ENCODE assay signal across 28 cellular contexts in genomic region chr3:166118049-166118448, GRCh38.
DNase-seq lines count a peak whose midpoint lies in the region; ATAC-seq, FAIRE-seq and TF ChIP-seq lines count a peak whose summit lies in the region.
"Had no signal": no experiment of that assay in that cellular context is flagged by ENCODE, and none has a peak within 500 bp of the region (broad histone marks: within the 10 kb centered on the region; RNA-seq: fewer than 3 reads in every experiment).

No MANE protein-coding gene starts in this region.

- intact Hi-C loops in mammary epithelial cell (cut with micrococcal nuclease) = no loop called here
- intact Hi-C loops in MCF 10A (cut with micrococcal nuclease) = no loop called here

- H3K4me2 ChIP-seq in mammary epithelial cell (ENCODE audit: insufficient read depth, low read depth, low read length) (no peak overlapping the region), A549 (no peak overlapping the region), OCI-LY3 (ENCODE audit: low read length) (no peak overlapping the region), SU-DHL-6 (ENCODE audit: low read depth, low read length, poor library complexity, severe bottlenecking) (no peak overlapping the region)
- H3K4me2 ChIP-seq: BLaER1 had no signal

- dilution Hi-C loops in mammary epithelial cell (cut with HindIII; ENCODE audit: low sequenced_read_pairs) = no loop called here

- TF ChIP-seq CTCF in mammary epithelial cell (conservative IDR thresholded peaks at IDR 0.05 in 1 of 2, IDR thresholded peaks at IDR 0.05 in 1 of 2; ENCODE audit: extremely low read depth in 1 of 2, insufficient read depth in 1 of 2, low read depth in 1 of 2, low read length in 2 of 2) (no peak), MCF 10A (IDR thresholded peaks at IDR 0.05; ENCODE audit: unreplicated experiment) (no peak), A549 (IDR thresholded peaks at IDR 0.05) (no peak), OCI-LY3 (IDR thresholded peaks at IDR 0.05; ENCODE audit: low read depth, low read length) (no peak), SU-DHL-6 (IDR thresholded peaks at IDR 0.05; ENCODE audit: insufficient read depth, low read length, poor library complexity, severe bottlenecking) (no peak)

- no peaks in the 10 kb centered on the region for H3K36me3 ChIP-seq in mammary epithelial cell (ENCODE audit: insufficient read depth, low read length)
- H3K36me3 ChIP-seq in OCI-LY3 (replicated peaks; ENCODE audit: low read depth, low read length) = no peaks in the 10 kb centered on the region
- 0 out of 2 replicates have a peak, but pooled peaks cover 3% of the 10 kb centered on the region for H3K36me3 ChIP-seq in SU-DHL-6 (ENCODE audit: low read length)
- H3K36me3 ChIP-seq: BE2C, BLaER1 had no signal

- FAIRE-seq in A549 (lab: Jason Lieb, UNC) = no peak
- FAIRE-seq: GM12878, GM12892, GM19239 had no signal

- H3K4me3 ChIP-seq in mammary epithelial cell (replicated peaks in 1 of 3; ENCODE audit: insufficient read depth in 1 of 3, low read depth in 2 of 3, low read length in 3 of 3) (no peak overlapping the region), A549 (no peak overlapping the region), OCI-LY3 (ENCODE audit: low read length) (no peak overlapping the region), SU-DHL-6 (ENCODE audit: insufficient read depth, low read length, poor library complexity, severe bottlenecking) (no peak overlapping the region)
- H3K4me3 ChIP-seq: BLaER1, GM12878 had no signal

- H3K79me2 ChIP-seq in mammary epithelial cell (ENCODE audit: insufficient read depth, low read length) (no peaks in the 10 kb centered on the region), OCI-LY3 (ENCODE audit: low read length) (no peaks in the 10 kb centered on the region), SU-DHL-6 (ENCODE audit: insufficient read depth, low read length) (no peaks in the 10 kb centered on the region)

- WGBS in mammary epithelial cell (ENCODE audit: low coverage, missing lambda C conversion rate) = 33% methylated on average over 2 of the region's 2 CpGs
- 9% methylated on average over 2 of the region's 2 CpGs for WGBS in A549 (ENCODE audit: missing lambda C conversion rate)

- no peak for TF ChIP-seq RAD21 in A549 (conservative IDR thresholded peaks at IDR 0.05 in 1 of 2, IDR thresholded peaks at IDR 0.05 in 1 of 2)

- H3K9ac ChIP-seq in mammary epithelial cell (ENCODE audit: insufficient read depth, low read length) = no peak overlapping the region
- H3K9ac ChIP-seq in OCI-LY3 (ENCODE audit: low read length) = no peak overlapping the region
- no peak overlapping the region for H3K9ac ChIP-seq in SU-DHL-6 (ENCODE audit: low read length)
- H3K9ac ChIP-seq: BLaER1 had no signal

- in situ Hi-C loops in mammary epithelial cell (cut with MboI; ENCODE audit: low sequenced_read_pairs in 2 of 2) = no loop called here

- H3K27ac Mint-ChIP-seq in MCF 10A (ENCODE audit: low read depth, unreplicated experiment) = no peak overlapping the region
- no peak overlapping the region for H3K27ac Mint-ChIP-seq in T-helper 17 cell
- H3K27ac Mint-ChIP-seq: CD14-positive monocyte; CD4-positive, alpha-beta memory T cell; CD4-positive, CD25-positive, alpha-beta regulatory T cell; CD8-positive, alpha-beta memory T cell had no signal

- no peak overlapping the region for H3K27ac ChIP-seq in mammary epithelial cell (ENCODE audit: insufficient read depth, low read depth, low read length)
- no peak overlapping the region for H3K27ac ChIP-seq in A549
- H3K27ac ChIP-seq in OCI-LY3 (ENCODE audit: low read length) = no peak overlapping the region
- H3K27ac ChIP-seq in SU-DHL-6 (ENCODE audit: low read depth, low read length) = no peak overlapping the region
- H3K27ac ChIP-seq: 22Rv1, BLaER1 had no signal

- H3K4me1 ChIP-seq in mammary epithelial cell (ENCODE audit: insufficient read depth, low read length) (peaks cover 3% of the 10 kb centered on the region), A549 (no peaks in the 10 kb centered on the region), OCI-LY3 (ENCODE audit: low read length) (no peaks in the 10 kb centered on the region)
- H3K4me1 ChIP-seq: BE2C, BLaER1 had no signal

- no peak for ATAC-seq in A549
- no peak for ATAC-seq in T-helper 17 cell
- ATAC-seq: GM12878 had no signal

- H3K4me3 Mint-ChIP-seq in MCF 10A (ENCODE audit: unreplicated experiment) = no peak overlapping the region
- no peak overlapping the region for H3K4me3 Mint-ChIP-seq in T-helper 17 cell
- H3K4me3 Mint-ChIP-seq: CD14-positive monocyte; CD4-positive, alpha-beta memory T cell; CD4-positive, CD25-positive, alpha-beta regulatory T cell; CD8-positive, alpha-beta memory T cell had no signal

- CTCF ChIA-PET in mammary epithelial cell (lab: Charles Lee; ENCODE audit: low non-redundant PET) (no interaction called here), MCF 10A (lab: Yijun Ruan, JAX) (interaction anchor here (0.5 to 0.8 kb wide), 2 partner anchors 16 to 1095 kb away, joined by 3 to 4 read pairs; no protein-coding TSS in a partner anchor), A549 (lab: Yijun Ruan, JAX) (interaction anchor here (0.6 kb wide), 1 partner anchor 626 kb away, joined by 3 read pairs; no protein-coding TSS in a partner anchor)

- DNase-seq in mammary epithelial cell (no peak), MCF 10A (ENCODE audit: unreplicated experiment) (no peak), A549 (ENCODE audit: low read depth in 1 of 2, low spot score in 1 of 2) (no peak), MV-4-11 (lab: John Stamatoyannopoulos, UW) (no peak), NCI-H128 (lab: John Stamatoyannopoulos, UW; ENCODE audit: unreplicated experiment) (no peak), T-helper 17 cell (no peak)
- DNase-seq: ACHN; BE2C; C1 segment of cervical spinal cord; CD4-positive, alpha-beta memory T cell; CD4-positive, CD25-positive, alpha-beta regulatory T cell; CD8-positive, alpha-beta memory T cell; COR-L47; DMS 273 treated with DMSO at 0.1 percent for 48 hours; DMS153; DMS53; DMS79; DND-41; EL; GDM1 had no signal

- H3K27me3 ChIP-seq in mammary epithelial cell (ENCODE audit: insufficient read depth, low read length) (no peaks in the 10 kb centered on the region), OCI-LY3 (ENCODE audit: low read depth, low read length) (no peaks in the 10 kb centered on the region), SU-DHL-6 (ENCODE audit: low read length) (no peaks in the 10 kb centered on the region)
- H3K27me3 ChIP-seq: BE2C, BLaER1 had no signal

- H4K20me1 ChIP-seq in mammary epithelial cell (ENCODE audit: insufficient read depth, low read length) (no peaks in the 10 kb centered on the region), OCI-LY3 (ENCODE audit: insufficient read depth, low read length) (no peaks in the 10 kb centered on the region), SU-DHL-6 (ENCODE audit: low read depth, low read length) (no peaks in the 10 kb centered on the region)
- H4K20me1 ChIP-seq: BLaER1 had no signal

- H3K9me3 ChIP-seq in mammary epithelial cell (replicated peaks; ENCODE audit: insufficient read depth, low read length) = no peaks in the 10 kb centered on the region
- no peaks in the 10 kb centered on the region for H3K9me3 ChIP-seq in A549
- no peaks in the 10 kb centered on the region for H3K9me3 ChIP-seq in OCI-LY3 (ENCODE audit: insufficient read depth, low read length)
- H3K9me3 ChIP-seq in SU-DHL-6 (ENCODE audit: insufficient read depth, low read length) = peaks cover 6% of the 10 kb centered on the region; the same call in 1 of the 2 replicates
- H3K9me3 ChIP-seq in T-helper 17 cell (ENCODE audit: control insufficient read depth, low read length, poor library complexity, severe bottlenecking) = no peaks in the 10 kb centered on the region
- H3K9me3 ChIP-seq: BE2C, BLaER1 had no signal

- no TSS peak for BruUV-seq in mammary epithelial cell (replicated peaks; lab: Mats Ljungman, UMichigan)
- BruUV-seq in MCF 10A (replicated peaks; lab: Mats Ljungman, UMichigan) = no TSS peak

- H3F3A ChIP-seq in SU-DHL-6 (ENCODE audit: insufficient read depth) = no peaks in the 10 kb centered on the region; the same call in 1 of the 2 replicates

- no peak for TF ChIP-seq EP300 in A549 (IDR thresholded peaks at IDR 0.05)

- no peak for TF ChIP-seq POLR2A in A549 (IDR thresholded peaks at IDR 0.05; ENCODE audit: low read length)

- H3K9me2 ChIP-seq in SU-DHL-6 (replicated peaks; ENCODE audit: insufficient read depth, low read length) = no peaks in the 10 kb centered on the region

- H3K27me3 Mint-ChIP-seq in MCF 10A (ENCODE audit: insufficient read depth, unreplicated experiment) = no peaks in the 10 kb centered on the region
- no peaks in the 10 kb centered on the region for H3K27me3 Mint-ChIP-seq in T-helper 17 cell
- H3K27me3 Mint-ChIP-seq: CD4-positive, alpha-beta memory T cell; CD4-positive, CD25-positive, alpha-beta regulatory T cell; CD8-positive, alpha-beta memory T cell had no signal

- H3K4me1 Mint-ChIP-seq in MCF 10A (ENCODE audit: insufficient read depth, unreplicated experiment) (peaks cover 5% of the 10 kb centered on the region), T-helper 17 cell (no peaks in the 10 kb centered on the region)
- H3K4me1 Mint-ChIP-seq: CD14-positive monocyte; CD4-positive, alpha-beta memory T cell; CD4-positive, CD25-positive, alpha-beta regulatory T cell; CD8-positive, alpha-beta memory T cell had no signal

- POLR2A ChIA-PET in MCF 10A (lab: Yijun Ruan, JAX) = no interaction called here
- POLR2A ChIA-PET in A549 (lab: Yijun Ruan, JAX) = no interaction called here

- H3K36me3 Mint-ChIP-seq in MCF 10A (ENCODE audit: insufficient read depth, unreplicated experiment) = no peaks in the 10 kb centered on the region
- H3K36me3 Mint-ChIP-seq in T-helper 17 cell (ENCODE audit: low read depth) = no peaks in the 10 kb centered on the region
- H3K36me3 Mint-ChIP-seq: CD14-positive monocyte; CD4-positive, alpha-beta memory T cell; CD4-positive, CD25-positive, alpha-beta regulatory T cell; CD8-positive, alpha-beta memory T cell had no signal

- peak overlapping the region; percentile 59 for H2AFZ ChIP-seq in mammary epithelial cell (ENCODE audit: low read depth, low read length)
- peak overlapping the region; percentile 42; the same call in 1 of the 2 replicates for H2AFZ ChIP-seq in OCI-LY3 (ENCODE audit: low read depth, low read length)
- peak overlapping the region; percentile 87 for H2AFZ ChIP-seq in SU-DHL-6 (ENCODE audit: low read depth, low read length, severe bottlenecking)

- H3K9me3 Mint-ChIP-seq in MCF 10A (ENCODE audit: unreplicated experiment) = no peaks in the 10 kb centered on the region

TF ChIP-seq in A549, 52 proteins besides CTCF, POLR2A, EP300 and RAD21:
- TF ChIP-seq MAFK (IDR thresholded peaks at IDR 0.05; ENCODE audit: partially characterized antibody) (peak; percentile 34), KDM1A (IDR thresholded peaks at IDR 0.05; ENCODE audit: low read depth) (no peak), ELK1 (IDR thresholded peaks at IDR 0.05; ENCODE audit: low read depth, low read length) (no peak)
